17 cellular contexts compared by ENCODE assay signal in the genomic region with DNA sequence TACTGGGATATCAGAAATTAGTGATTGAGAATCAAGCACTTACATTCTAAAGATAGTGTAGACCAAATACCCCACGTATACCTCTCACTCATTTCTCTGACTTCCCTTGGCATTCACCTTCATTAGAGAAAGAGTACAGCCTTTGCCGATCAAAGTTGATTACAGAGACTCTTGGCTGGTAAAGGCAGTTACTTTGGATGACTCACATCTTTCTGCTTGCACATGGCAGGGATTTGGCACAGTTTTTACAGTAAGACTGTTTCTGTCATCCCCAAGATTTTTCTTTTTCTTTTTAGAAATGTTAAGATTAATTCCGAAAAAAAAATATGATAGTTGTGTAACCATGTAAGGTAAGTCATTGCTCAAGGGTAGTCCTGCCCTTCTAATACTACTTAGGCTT.
DNase-seq lines count a peak whose midpoint lies in the region; ATAC-seq and TF ChIP-seq lines count a peak whose summit lies in the region.
"Had no signal": no experiment of that assay in that cellular context is flagged by ENCODE, and none has a peak within 500 bp of the region (broad histone marks: within the 10 kb centered on the region; RNA-seq: fewer than 3 reads in every experiment).

No MANE protein-coding gene starts in this region.

- dilution Hi-C loops in mammary epithelial cell (cut with HindIII; ENCODE audit: low sequenced_read_pairs) = no loop called here

- H3K36me3 ChIP-seq in mammary epithelial cell (ENCODE audit: insufficient read depth, low read length) (no peaks in the 10 kb centered on the region), smooth muscle cell (ENCODE audit: low read depth) (no peaks in the 10 kb centered on the region)
- H3K36me3 ChIP-seq: BLaER1 treated with 17β-estradiol and CSF1 and Interleukin-3, amounts not matched to agents 10 nM and 100 nM had no signal

- H3K4me2 ChIP-seq in mammary epithelial cell (ENCODE audit: insufficient read depth, low read depth, low read length) = no peak overlapping the region
- H3K4me2 ChIP-seq in smooth muscle cell = peak overlapping the region; percentile 35
- H3K4me2 ChIP-seq: BLaER1 treated with 17β-estradiol and CSF1 and Interleukin-3, amounts not matched to agents 10 nM and 100 nM had no signal

- H3K27me3 ChIP-seq in mammary epithelial cell (ENCODE audit: insufficient read depth, low read length) (no peaks in the 10 kb centered on the region), foreskin keratinocyte (no peaks in the 10 kb centered on the region), smooth muscle cell (ENCODE audit: low read depth) (no peaks in the 10 kb centered on the region)

- no peak overlapping the region for H2AFZ ChIP-seq in mammary epithelial cell (ENCODE audit: low read depth, low read length)
- no peak overlapping the region for H2AFZ ChIP-seq in smooth muscle cell (ENCODE audit: low read depth)

- H3K9me3 Mint-ChIP-seq in MCF 10A (ENCODE audit: unreplicated experiment) (no peaks in the 10 kb centered on the region), mesothelial cell of epicardium (no peaks in the 10 kb centered on the region)

- WGBS in mammary epithelial cell (ENCODE audit: low coverage, missing lambda C conversion rate) = 37% methylated on average over 3 of the region's 3 CpGs
- WGBS in smooth muscle cell (ENCODE audit: low lambda C conversion rate) = 55% methylated on average over 3 of the region's 3 CpGs

- H3K9me3 ChIP-seq in mammary epithelial cell (replicated peaks; ENCODE audit: insufficient read depth, low read length) = no peaks in the 10 kb centered on the region
- H3K9me3 ChIP-seq in smooth muscle cell (replicated peaks; ENCODE audit: low read depth) = no peaks in the 10 kb centered on the region
- H3K9me3 ChIP-seq: BLaER1 treated with 17β-estradiol and CSF1 and Interleukin-3, amounts not matched to agents 10 nM and 100 nM had no signal

- H3F3A ChIP-seq in smooth muscle cell (ENCODE audit: low read depth) = peaks cover 1% of the 10 kb centered on the region

- no peak overlapping the region for H3K9ac ChIP-seq in mammary epithelial cell (ENCODE audit: insufficient read depth, low read length)
- no peak overlapping the region for H3K9ac ChIP-seq in smooth muscle cell (ENCODE audit: low read depth)
- H3K9ac ChIP-seq: BLaER1 treated with 17β-estradiol and CSF1 and Interleukin-3, amounts not matched to agents 10 nM and 100 nM had no signal

- H3K79me2 ChIP-seq in mammary epithelial cell (ENCODE audit: insufficient read depth, low read length) (no peaks in the 10 kb centered on the region), smooth muscle cell (ENCODE audit: low read depth) (no peaks in the 10 kb centered on the region)

- POLR2A ChIA-PET in MCF 10A (lab: Yijun Ruan, JAX) = no interaction called here

- TF ChIP-seq CTCF in MCF 10A (IDR thresholded peaks at IDR 0.05; ENCODE audit: unreplicated experiment) (no peak), mammary epithelial cell (conservative IDR thresholded peaks at IDR 0.05 in 1 of 2, IDR thresholded peaks at IDR 0.05 in 1 of 2; ENCODE audit: extremely low read depth in 1 of 2, insufficient read depth in 1 of 2, low read depth in 1 of 2, low read length in 2 of 2) (no peak), astrocyte of the spinal cord (IDR thresholded peaks at IDR 0.05; ENCODE audit: low read depth, low read length) (no peak), foreskin keratinocyte (conservative IDR thresholded peaks at IDR 0.05) (no peak), smooth muscle cell (IDR thresholded peaks at IDR 0.05; ENCODE audit: borderline replicate concordance, insufficient read depth, poor library complexity, severe bottlenecking) (no peak), mesothelial cell of epicardium (IDR thresholded peaks at IDR 0.05; ENCODE audit: unreplicated experiment) (no peak)

- intact Hi-C loops in MCF 10A (cut with micrococcal nuclease) (no loop called here), mammary epithelial cell (cut with micrococcal nuclease) (no loop called here)

- H3K4me3 ChIP-seq in mammary epithelial cell (replicated peaks in 1 of 3; ENCODE audit: insufficient read depth in 1 of 3, low read depth in 2 of 3, low read length in 3 of 3) (no peak overlapping the region), astrocyte of the spinal cord (ENCODE audit: low read depth, low read length) (no peak overlapping the region), smooth muscle cell (no peak overlapping the region)
- H3K4me3 ChIP-seq: BLaER1 treated with 17β-estradiol and CSF1 and Interleukin-3, amounts not matched to agents 10 nM and 100 nM had no signal

- ATAC-seq in foreskin keratinocyte (peak; percentile 79), GM19351 (IDR thresholded peaks at IDR 0.05; ENCODE audit: unreplicated experiment) (no peak)

- H4K20me1 ChIP-seq in mammary epithelial cell (ENCODE audit: insufficient read depth, low read length) (no peaks in the 10 kb centered on the region), smooth muscle cell (ENCODE audit: low read depth) (no peaks in the 10 kb centered on the region)
- H4K20me1 ChIP-seq: BLaER1 treated with 17β-estradiol and CSF1 and Interleukin-3, amounts not matched to agents 10 nM and 100 nM had no signal

- H3K36me3 Mint-ChIP-seq in MCF 10A (ENCODE audit: insufficient read depth, unreplicated experiment) = no peaks in the 10 kb centered on the region
- no peaks in the 10 kb centered on the region for H3K36me3 Mint-ChIP-seq in mesothelial cell of epicardium

- H3K4me1 ChIP-seq in mammary epithelial cell (ENCODE audit: insufficient read depth, low read length) = no peaks in the 10 kb centered on the region
- H3K4me1 ChIP-seq in foreskin keratinocyte = peaks cover 4% of the 10 kb centered on the region
- H3K4me1 ChIP-seq in smooth muscle cell (ENCODE audit: low read depth) = peaks cover 49% of the 10 kb centered on the region
- H3K4me1 ChIP-seq: BLaER1 treated with 17β-estradiol and CSF1 and Interleukin-3, amounts not matched to agents 10 nM and 100 nM had no signal

- peak; percentile 27 for DNase-seq in MCF 10A (ENCODE audit: unreplicated experiment)
- DNase-seq in mammary epithelial cell = no peak
- DNase-seq in astrocyte of the spinal cord (ENCODE audit: low read depth, low spot score) = peak; percentile 36
- DNase-seq in foreskin keratinocyte = peak in 1 of 2 donors; percentile 34
- DNase-seq in smooth muscle cell (lab: John Stamatoyannopoulos, UW; ENCODE audit: unreplicated experiment) = no peak
- DNase-seq in MV-4-11 (lab: John Stamatoyannopoulos, UW) = no peak
- no peak for DNase-seq in mesothelial cell of epicardium (ENCODE audit: low spot score in 2 of 2, unreplicated experiment in 2 of 2)
- DNase-seq: KBM-7, NCI-H1105 treated with DMSO at 0.1 percent for 48 hours, NCI-H187, NCI-H510A, NCI-H82, RPMI8226 had no signal

- peaks cover 84% of the 10 kb centered on the region for H3K27me3 Mint-ChIP-seq in MCF 10A (ENCODE audit: insufficient read depth, unreplicated experiment)
- H3K27me3 Mint-ChIP-seq in mesothelial cell of epicardium (ENCODE audit: low read depth) = peaks cover 2% of the 10 kb centered on the region

- CTCF ChIA-PET in MCF 10A (lab: Yijun Ruan, JAX) (no interaction called here), mammary epithelial cell (lab: Charles Lee; ENCODE audit: low non-redundant PET) (no interaction called here)

- H3K27ac ChIP-seq in mammary epithelial cell (ENCODE audit: insufficient read depth, low read depth, low read length) (no peak overlapping the region), foreskin keratinocyte (no peak overlapping the region), smooth muscle cell (ENCODE audit: low read depth) (no peak overlapping the region)
- H3K27ac ChIP-seq: 22Rv1; BLaER1 treated with 17β-estradiol and CSF1 and Interleukin-3, amounts not matched to agents 10 nM and 100 nM; HL-60 had no signal

- H3K4me3 Mint-ChIP-seq in MCF 10A (ENCODE audit: unreplicated experiment) = no peak overlapping the region
- no peak overlapping the region for H3K4me3 Mint-ChIP-seq in mesothelial cell of epicardium

- in situ Hi-C loops in mammary epithelial cell (cut with MboI; ENCODE audit: low sequenced_read_pairs in 2 of 2) = no loop called here
- in situ Hi-C loops in astrocyte of the spinal cord (cut with HindIII; ENCODE audit: low sequenced_read_pairs) = no loop called here

- H3K27ac Mint-ChIP-seq in MCF 10A (ENCODE audit: low read depth, unreplicated experiment) (no peak overlapping the region), mesothelial cell of epicardium (no peak overlapping the region)

- no TSS peak for BruUV-seq in MCF 10A (replicated peaks; lab: Mats Ljungman, UMichigan)
- no TSS peak for BruUV-seq in mammary epithelial cell (replicated peaks; lab: Mats Ljungman, UMichigan)

- H3K4me1 Mint-ChIP-seq in MCF 10A (ENCODE audit: insufficient read depth, unreplicated experiment) = no peaks in the 10 kb centered on the region
- peaks cover 2% of the 10 kb centered on the region for H3K4me1 Mint-ChIP-seq in mesothelial cell of epicardium

Comparison
In these comparisons a context has a peak if more than half of its experiments do, and no peak if none do; other contexts are left out.
1. DNase-seq: peak in MCF 10A (single experiment) and astrocyte of the spinal cord (single experiment); none in mammary epithelial cell (single experiment), smooth muscle cell (single experiment), MV-4-11 (single experiment) and mesothelial cell of epicardium (0 of 2).